ENCODE assay signal across 19 cellular contexts in genomic region chr4:176479745-176480144, GRCh38.
DNase-seq lines count a peak whose midpoint lies in the region; ATAC-seq, FAIRE-seq and TF ChIP-seq lines count a peak whose summit lies in the region.
"Had no signal": no experiment of that assay in that cellular context is flagged by ENCODE, and none has a peak within 500 bp of the region (broad histone marks: within the 10 kb centered on the region; RNA-seq: fewer than 3 reads in every experiment).

No MANE protein-coding gene starts in this region.

- H3K27ac ChIP-seq in GM12878 (ENCODE audit: control insufficient read depth, insufficient read depth) (no peak overlapping the region), suprapubic skin (no peak overlapping the region)
- H3K27ac ChIP-seq: ascending aorta, esophagus muscularis mucosa, spleen, testis had no signal

- in situ Hi-C loops in GM12878 (cut with MboI): no loop called here

- peak; percentile 75 for ATAC-seq in GM18868 (IDR thresholded peaks at IDR 0.05; ENCODE audit: unreplicated experiment)
- ATAC-seq in GM21717 (IDR thresholded peaks at IDR 0.05; ENCODE audit: unreplicated experiment): peak; percentile 66
- ATAC-seq in HG03045 (IDR thresholded peaks at IDR 0.05; ENCODE audit: unreplicated experiment): peak; percentile 59
- peak; percentile 66 for ATAC-seq in GM12878

- no peaks in the 10 kb centered on the region for H3K4me1 ChIP-seq in GM12878 (ENCODE audit: control insufficient read depth, insufficient read depth, low read length)
- H3K4me1 ChIP-seq in suprapubic skin: no peaks in the 10 kb centered on the region
- H3K4me1 ChIP-seq: ascending aorta, spleen had no signal

- no peak for TF ChIP-seq RAD21 in GM12878 (IDR thresholded peaks at IDR 0.05; ENCODE audit: insufficient read depth, low read depth, low read length)

- POLR2A ChIA-PET in GM12878 (lab: Charles Lee): interaction anchor here (1.1 to 2.2 kb wide), 2 partner anchors 9 to 14 kb away, joined by 6 to 7 read pairs; no protein-coding TSS in a partner anchor

- H3K4me3 ChIP-seq in GM12878 (no peak overlapping the region), suprapubic skin (no peak overlapping the region)
- H3K4me3 ChIP-seq: ascending aorta, esophagus muscularis mucosa, spleen, testis had no signal

- no peak overlapping the region for H3K9ac ChIP-seq in GM12878 (ENCODE audit: control insufficient read depth, insufficient read depth, low read length)

- SMC1A ChIA-PET in GM12878 (lab: Charles Lee; ENCODE audit: uncharacterized antibody, unreplicated experiment): interaction anchor here (1.4 to 2.0 kb wide), 2 partner anchors 11 to 67 kb away, joined by 5 read pairs; no protein-coding TSS in a partner anchor

- TF ChIP-seq EP300 in GM12878 (IDR thresholded peaks at IDR 0.05; ENCODE audit: borderline replicate concordance in 1 of 2, control insufficient read depth in 1 of 2, low read depth in 2 of 2, low read length in 2 of 2) (no peak), suprapubic skin (IDR thresholded peaks at IDR 0.05) (no peak)

- RAD21 ChIA-PET in GM12878 (lab: Charles Lee; ENCODE audit: unreplicated experiment): interaction anchor here (0.7 to 2.4 kb wide), 2 partner anchors 12 to 50 kb away, joined by 3 to 11 read pairs; no protein-coding TSS in a partner anchor

- no peak for TF ChIP-seq CTCF in GM12878 (IDR thresholded peaks at IDR 0.05 in 2 of 3, conservative IDR thresholded peaks at IDR 0.05 in 1 of 3; ENCODE audit: control insufficient read depth in 2 of 3, extremely low read depth in 1 of 3, insufficient read depth in 1 of 3, low read depth in 3 of 3, low read length in 3 of 3)
- no peak for TF ChIP-seq CTCF in suprapubic skin (IDR thresholded peaks at IDR 0.05)

- CTCF ChIA-PET in GM12878 (lab: Yijun Ruan, JAX): no interaction called here

- 0 out of 2 replicates have a peak overlapping the region, but pooled peaks have one; percentile 17 for H3K4me2 ChIP-seq in GM12878 (ENCODE audit: control insufficient read depth, insufficient read depth)

- intact Hi-C loops in GM12878 (cut with micrococcal nuclease; ENCODE audit: unreplicated experiment): no loop called here

- DNase-seq in GM12878 (ENCODE audit: low read depth, low spot score) (no peak), AML-193 (lab: John Stamatoyannopoulos, UW) (no peak), suprapubic skin (ENCODE audit: low spot score in 2 of 2) (no peak), NCI-H446 treated with DMSO at 0.1 percent for 48 hours (lab: John Stamatoyannopoulos, UW) (no peak)
- no peak for DNase-seq in activated T-cell treated with anti-CD3 and anti-CD28 coated beads, Interleukin-2, amount 50 U/mL, for 1 hour
- DNase-seq: activated naive CD4-positive, alpha-beta T cell treated with Interleukin-2 at 50 U/mL for 16 hours; effector CD4-positive, alpha-beta T cell; EL; mesendoderm; NCI-H2171 treated with DMSO at 0.1 percent for 48 hours; nephron progenitor cell; spleen; testis had no signal

- no peaks in the 10 kb centered on the region for H4K20me1 ChIP-seq in GM12878 (ENCODE audit: control insufficient read depth, insufficient read depth)

- no peak overlapping the region for H2AFZ ChIP-seq in GM12878 (ENCODE audit: control insufficient read depth, low read depth, low read length)

- 21% methylated on average over 2 of the region's 2 CpGs for WGBS in GM12878 (ENCODE audit: insufficient coverage, insufficient replicate concordance, low lambda C conversion rate, missing lambda C conversion rate)
- 58% methylated on average over 2 of the region's 2 CpGs for WGBS in suprapubic skin

- H3K27me3 ChIP-seq in GM12878 (replicated peaks in 1 of 2; ENCODE audit: control insufficient read depth in 2 of 2, insufficient read depth in 2 of 2, low read length in 1 of 2): no peaks in the 10 kb centered on the region
- H3K27me3 ChIP-seq in suprapubic skin: no peaks in the 10 kb centered on the region
- H3K27me3 ChIP-seq: ascending aorta, esophagus muscularis mucosa, spleen, testis had no signal

- peaks cover 4% of the 10 kb centered on the region; the same call in 1 of the 3 replicates for H3K9me3 ChIP-seq in GM12878 (replicated peaks; ENCODE audit: control insufficient read depth, insufficient read depth, low read length)
- H3K9me3 ChIP-seq in suprapubic skin: no peaks in the 10 kb centered on the region
- H3K9me3 ChIP-seq: ascending aorta, testis had no signal

- H3K36me3 ChIP-seq in GM12878 (ENCODE audit: control insufficient read depth in 2 of 2, insufficient read depth in 2 of 2, low read length in 1 of 2) (no peaks in the 10 kb centered on the region), suprapubic skin (no peaks in the 10 kb centered on the region)
- H3K36me3 ChIP-seq: ascending aorta, esophagus muscularis mucosa, spleen had no signal

- TF ChIP-seq POLR2A in GM12878 (IDR thresholded peaks at IDR 0.05; ENCODE audit: low read depth, low read length): no peak
- no peak for TF ChIP-seq POLR2A in suprapubic skin (IDR thresholded peaks at IDR 0.05)

- H3K79me2 ChIP-seq in GM12878 (ENCODE audit: control insufficient read depth, insufficient read depth, low read length): no peaks in the 10 kb centered on the region

- BruUV-seq in GM12878 (replicated peaks; lab: Mats Ljungman, UMichigan): no TSS peak

- FAIRE-seq in GM12878 (lab: Jason Lieb, UNC): no peak
- FAIRE-seq: RCC 7860 had no signal

TF ChIP-seq in GM12878, 131 proteins besides CTCF, POLR2A, EP300 and RAD21:
- TF ChIP-seq ESRRA (IDR thresholded peaks at IDR 0.05; ENCODE audit: low read length) (no peak), PKNOX1 (IDR thresholded peaks at IDR 0.05) (peak; percentile 43), ATF2 (IDR thresholded peaks at IDR 0.05; ENCODE audit: low read length) (peak; percentile 37; the same call in 1 of the 2 replicates), KLF5 (IDR thresholded peaks at IDR 0.05; ENCODE audit: partially characterized antibody) (no peak)
